8 cellular contexts compared by ENCODE assay signal in the genomic region with DNA sequence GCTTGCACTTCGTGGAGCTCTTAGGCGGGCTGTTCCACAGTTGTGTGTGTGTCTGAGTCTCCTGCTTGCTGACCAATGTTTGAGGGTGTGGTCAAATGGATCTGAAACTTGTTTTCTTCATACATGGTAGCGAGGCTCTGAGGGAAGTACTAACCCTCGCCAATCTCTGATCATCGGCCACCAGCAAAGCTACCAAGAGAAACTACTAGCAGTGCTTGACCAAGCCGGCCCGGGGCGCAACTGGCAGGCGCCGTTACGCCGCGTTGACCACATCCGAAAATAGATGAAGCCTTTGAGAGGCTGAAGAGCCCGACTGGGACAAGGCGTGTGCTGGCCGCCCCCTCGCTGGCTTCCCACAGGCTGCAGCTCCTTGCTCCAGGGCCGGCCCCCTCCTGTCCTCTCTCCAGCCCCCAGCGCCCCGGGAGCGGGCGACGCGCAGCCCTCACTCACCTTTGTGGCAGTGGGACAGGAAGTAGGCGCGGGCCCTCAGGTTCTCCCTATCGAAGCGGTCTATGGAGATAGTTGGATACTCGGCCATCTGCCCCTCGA. TPM values are rescaled to one million over a fixed set of nuclear protein-coding genes. Genes with fewer than 3 reads are reported as not detected.
DNase-seq lines count a peak whose midpoint lies in the region; ATAC-seq and TF ChIP-seq lines count a peak whose summit lies in the region.

No MANE protein-coding gene starts in this region.

- H3K27me3 Mint-ChIP-seq in activated naive CD8-positive, alpha-beta T cell treated with anti-CD3 and anti-CD28 coated beads, Interleukin-2, amount 10 ng/mL, durations not matched to agents 7 days and 5 days = no peaks in the 10 kb centered on the region

- H3K4me3 ChIP-seq in H7 (ENCODE audit: insufficient read depth, low read depth, low read length) = peak overlapping the region; percentile 71
- peak overlapping the region; percentile 73 for H3K4me3 ChIP-seq in LNCaP clone FGC (ENCODE audit: low read depth, low read length)
- peak overlapping the region; percentile 99 for H3K4me3 ChIP-seq in left ventricle myocardium inferior
- H3K4me3 ChIP-seq in psoas muscle = peak overlapping the region; percentile 85

- peak overlapping the region; percentile 89 for H3K27ac Mint-ChIP-seq in activated naive CD8-positive, alpha-beta T cell treated with anti-CD3 and anti-CD28 coated beads, Interleukin-2, amount 10 ng/mL, durations not matched to agents 7 days and 5 days

- no peaks in the 10 kb centered on the region for H3K9me3 Mint-ChIP-seq in activated naive CD8-positive, alpha-beta T cell treated with anti-CD3 and anti-CD28 coated beads, Interleukin-2, amount 10 ng/mL, durations not matched to agents 7 days and 5 days

- ATAC-seq in activated CD4-positive, CD25-positive, alpha-beta regulatory T cell treated with anti-CD3 and anti-CD28 coated beads, Interleukin-2, amount 50 U/mL, for 24 hours = peak; percentile 37 to 44
- peak; percentile 47 for ATAC-seq in activated naive CD8-positive, alpha-beta T cell treated with anti-CD3 and anti-CD28 coated beads, Interleukin-2, amount 10 ng/mL, durations not matched to agents 7 days and 5 days (ENCODE audit: low read depth)
- ATAC-seq in psoas muscle = peak; percentile 78 to 83 (median 80)

- POLR2A ChIA-PET in activated naive CD8-positive, alpha-beta T cell treated with anti-CD3 and anti-CD28 coated beads, Interleukin-2, amount 10 ng/mL, durations not matched to agents 7 days and 5 days (lab: Charles Lee) = interaction anchor here (0.7 to 3.2 kb wide), 13 partner anchors 8 to 391 kb away, joined by 3 to 26 read pairs (median 4); a partner anchor contains a TSS

- peaks cover 50% of the 10 kb centered on the region for H3K4me1 Mint-ChIP-seq in activated naive CD8-positive, alpha-beta T cell treated with anti-CD3 and anti-CD28 coated beads, Interleukin-2, amount 10 ng/mL, durations not matched to agents 7 days and 5 days

- no peak for DNase-seq in activated CD4-positive, CD25-positive, alpha-beta regulatory T cell treated with anti-CD3 and anti-CD28 coated beads, Interleukin-2, amount 50 U/mL, for 72 hours
- DNase-seq in H7 (peak; percentile 78), LNCaP clone FGC (ENCODE audit: low read depth) (no peak), left ventricle myocardium inferior (peak; percentile 50), psoas muscle (peak; percentile 57 to 75), NCI-H2029 treated with DMSO at 0.1 percent for 48 hours (lab: John Stamatoyannopoulos, UW) (no peak)
- no peak for DNase-seq in activated naive CD8-positive, alpha-beta T cell treated with anti-CD3 and anti-CD28 coated beads, Interleukin-2, amount 10 ng/mL, durations not matched to agents 7 days and 5 days

- H3K27me3 ChIP-seq in H7 (ENCODE audit: control insufficient read depth, insufficient read depth, low read length) (peaks cover 11% of the 10 kb centered on the region; the same call in 1 of the 2 replicates), left ventricle myocardium inferior (ENCODE audit: low read depth) (no peaks in the 10 kb centered on the region), psoas muscle (ENCODE audit: insufficient read depth in 3 of 3, low read length in 2 of 3) (no peaks in the 10 kb centered on the region)

- 0 to 1% (median 1%) methylated on average over 31 of the region's 31 CpGs for WGBS in psoas muscle, 3 donors

- peak overlapping the region; percentile 89 for H3K4me3 Mint-ChIP-seq in activated naive CD8-positive, alpha-beta T cell treated with anti-CD3 and anti-CD28 coated beads, Interleukin-2, amount 10 ng/mL, durations not matched to agents 7 days and 5 days

- no peaks in the 10 kb centered on the region for H3K36me3 ChIP-seq in H7 (replicated peaks; ENCODE audit: control insufficient read depth, insufficient read depth, low read length)
- peaks cover 6% of the 10 kb centered on the region for H3K36me3 ChIP-seq in left ventricle myocardium inferior
- H3K36me3 ChIP-seq in psoas muscle (ENCODE audit: insufficient read depth in 1 of 2, low read depth in 1 of 2) = peaks cover 0 to 4% of the 10 kb centered on the region in 2 donors

- TF ChIP-seq CTCF in LNCaP clone FGC (IDR thresholded peaks at IDR 0.05; ENCODE audit: control insufficient read depth, extremely low read depth, insufficient read depth) = no peak
- peak; percentile 3 for TF ChIP-seq CTCF in left ventricle myocardium inferior (IDR thresholded peaks at IDR 0.05; ENCODE audit: borderline replicate concordance)
- TF ChIP-seq CTCF in psoas muscle (IDR thresholded peaks at IDR 0.05) = peak; percentile 13

- H3K36me3 Mint-ChIP-seq in activated naive CD8-positive, alpha-beta T cell treated with anti-CD3 and anti-CD28 coated beads, Interleukin-2, amount 10 ng/mL, durations not matched to agents 7 days and 5 days = peaks cover 27% of the 10 kb centered on the region

- H3K4me1 ChIP-seq in left ventricle myocardium inferior (peaks cover 29% of the 10 kb centered on the region), psoas muscle (peaks cover 8% of the 10 kb centered on the region)

- H3K9me3 ChIP-seq in left ventricle myocardium inferior (replicated peaks) (no peaks in the 10 kb centered on the region), psoas muscle (no peaks in the 10 kb centered on the region)

- intact Hi-C loops in left ventricle myocardium inferior (cut with micrococcal nuclease) = no loop called here
- intact Hi-C loops in psoas muscle (cut with DNase I) = loop anchor here (5.0 kb wide), 2 partner anchors 71 to 76 kb away; a partner anchor contains a TSS

- H3K27ac ChIP-seq in left ventricle myocardium inferior (replicated peaks) (peak overlapping the region; percentile 95), psoas muscle (peak overlapping the region; percentile 89)

RNA-seq across cellular contexts. Expression of a gene that starts 0.4 kb away (rescaled TPM):
- 2.1 and 2.8 TPM in 2 replicates for total RNA-seq in H7 (2014; rRNA removed; shearing (Covaris generic))
- total RNA-seq in activated naive CD8-positive, alpha-beta T cell treated with anti-CD3 and anti-CD28 coated beads, Interleukin-2, amount 10 ng/mL, durations not matched to agents 7 days and 5 days = 10 to 100 TPM; 47.1 to 47.7 TPM
- total RNA-seq in left ventricle myocardium inferior (3.0 TPM), psoas muscle (1 to 10 TPM; 2.4 to 3.0 (median 2.6) TPM)
- polyA plus RNA-seq in psoas muscle = 1 to 10 TPM; 2.1 to 4.6 (median 3.7) TPM

RNA-seq across cellular contexts. Expression of a gene that starts 5.7 kb away (rescaled TPM):
- not detected in 2 replicates for total RNA-seq in H7 (2014; rRNA removed; shearing (Covaris generic))
- under 1 TPM; 0.78 to 0.88 TPM for total RNA-seq in activated naive CD8-positive, alpha-beta T cell treated with anti-CD3 and anti-CD28 coated beads, Interleukin-2, amount 10 ng/mL, durations not matched to agents 7 days and 5 days
- total RNA-seq in left ventricle myocardium inferior (not detected), psoas muscle (not detected)
- polyA plus RNA-seq in psoas muscle = under 1 TPM in 2 of 3 donors, not detected in 1; 0.25 to 0.40 TPM

Comparison
In these comparisons a context has a peak if more than half of its experiments do, and no peak if none do; other contexts are left out.
1. DNase-seq: peak in H7 (single experiment), left ventricle myocardium inferior (single experiment) and psoas muscle (2 of 2); none in activated CD4-positive, CD25-positive, alpha-beta regulatory T cell treated with anti-CD3 and anti-CD28 coated beads, Interleukin-2, amount 50 U/mL, for 72 hours (single experiment), LNCaP clone FGC (single experiment), activated naive CD8-positive, alpha-beta T cell treated with anti-CD3 and anti-CD28 coated beads, Interleukin-2, amount 10 ng/mL, durations not matched to agents 7 days and 5 days (single experiment) and NCI-H2029 treated with DMSO at 0.1 percent for 48 hours (single experiment).
2. RNA of a gene that starts 0.4 kb away (total RNA-seq): 47.1 to 47.7 TPM in activated naive CD8-positive, alpha-beta T cell treated with anti-CD3 and anti-CD28 coated beads, Interleukin-2, amount 10 ng/mL, durations not matched to agents 7 days and 5 days; 3.0 TPM in left ventricle myocardium inferior (single experiment), 2.4 to 3.0 TPM in psoas muscle and 2.1 to 2.8 TPM in H7; every median in the first group is over 10 times any median in the second.
3. Peak in every context shown above with its lines, with median percentiles within 50 percentile points of each other: ATAC-seq and H3K4me3 ChIP-seq.